ENCODE assay signal across 2 cellular contexts in genomic region chr1:76054357-76054756, GRCh38.
TF ChIP-seq lines count a peak whose summit lies in the region.

No MANE protein-coding gene starts in this region.

TF ChIP-seq in GM23338, 12 proteins besides CTCF, POLR2A, EP300 and RAD21:
- TF ChIP-seq NANOG (IDR thresholded peaks at IDR 0.05; ENCODE audit: borderline replicate concordance): no peak
- no peak for TF ChIP-seq ZNF462 (CRISPR knock-in tag; IDR thresholded peaks at IDR 0.05)
- no peak for TF ChIP-seq EZH2phosphoT487 (IDR thresholded peaks at IDR 0.05; ENCODE audit: unreplicated experiment)
- no peak for TF ChIP-seq EZH2 (IDR thresholded peaks at IDR 0.05; ENCODE audit: low read depth, unreplicated experiment)
- no peak for TF ChIP-seq POLR2AphosphoS5 (IDR thresholded peaks at IDR 0.05; ENCODE audit: low read depth)
- TF ChIP-seq STAT1 (IDR thresholded peaks at IDR 0.05; ENCODE audit: unreplicated experiment): no peak
- no peak for TF ChIP-seq REST (IDR thresholded peaks at IDR 0.05; ENCODE audit: unreplicated experiment)
- no peak for TF ChIP-seq CREB1 (CRISPR knock-in tag; IDR thresholded peaks at IDR 0.05; ENCODE audit: low read depth)
- TF ChIP-seq ZNF331 (CRISPR knock-in tag; IDR thresholded peaks at IDR 0.05; ENCODE audit: low read depth): no peak
- no peak for TF ChIP-seq JUNB (IDR thresholded peaks at IDR 0.05; ENCODE audit: unreplicated experiment)
- no peak for TF ChIP-seq ETS1 (IDR thresholded peaks at IDR 0.05)

TF ChIP-seq in SK-N-SH, 30 proteins besides CTCF, POLR2A, EP300 and RAD21:
- TF ChIP-seq NRF1 (IDR thresholded peaks at IDR 0.05; ENCODE audit: low read depth, low read length) (no peak), CHD2 (IDR thresholded peaks at IDR 0.05; ENCODE audit: low read length, partially characterized antibody) (no peak), MEF2A (IDR thresholded peaks at IDR 0.05; ENCODE audit: borderline replicate concordance, low read depth) (no peak), MXI1 (IDR thresholded peaks at IDR 0.05; ENCODE audit: low read depth, low read length) (no peak), EZH2phosphoT487 (IDR thresholded peaks at IDR 0.05; ENCODE audit: borderline replicate concordance, low read depth) (no peak), PBX3 (IDR thresholded peaks at IDR 0.05) (peak; percentile 80), MAX (IDR thresholded peaks at IDR 0.05; ENCODE audit: low read depth) (no peak), FOXJ3 (CRISPR knock-in tag; IDR thresholded peaks at IDR 0.05) (no peak), ELF1 (IDR thresholded peaks at IDR 0.05) (no peak), RXRA (IDR thresholded peaks at IDR 0.05; ENCODE audit: borderline replicate concordance, low read depth) (no peak), USF2 (IDR thresholded peaks at IDR 0.05; ENCODE audit: borderline replicate concordance, low read depth, low read length) (no peak), RFX5 (IDR thresholded peaks at IDR 0.05; ENCODE audit: low read length) (no peak), TAF1 (IDR thresholded peaks at IDR 0.05; ENCODE audit: borderline replicate concordance, low read depth, low read length) (no peak), TCF12 (IDR thresholded peaks at IDR 0.05) (peak; percentile 88), SIN3A (IDR thresholded peaks at IDR 0.05; ENCODE audit: borderline replicate concordance, low read depth, low read length) (no peak), GABPA (IDR thresholded peaks at IDR 0.05; ENCODE audit: low read depth) (no peak), ZBTB33 (IDR thresholded peaks at IDR 0.05; ENCODE audit: borderline replicate concordance, low read depth) (no peak), IRF3 (IDR thresholded peaks at IDR 0.05; ENCODE audit: low read depth, low read length) (no peak), FOXM1 (IDR thresholded peaks at IDR 0.05; ENCODE audit: low read depth) (0 out of 2 replicates have a peak, but pooled peaks have one; percentile 44), POLR2AphosphoS5 (IDR thresholded peaks at IDR 0.05; ENCODE audit: low read depth, low read length) (peak; percentile 51; the same call in 1 of the 2 replicates), GATA2 (CRISPR knock-in tag; IDR thresholded peaks at IDR 0.05) (no peak; the same call in 1 of the 2 replicates), JUND (IDR thresholded peaks at IDR 0.05) (no peak), FOSL2 (IDR thresholded peaks at IDR 0.05; ENCODE audit: borderline replicate concordance, low read depth) (no peak), REST (IDR thresholded peaks at IDR 0.05; ENCODE audit: low read depth, low read length) (no peak), YY1 (IDR thresholded peaks at IDR 0.05; ENCODE audit: low read depth) (no peak), USF1 (IDR thresholded peaks at IDR 0.05; ENCODE audit: borderline replicate concordance, low read depth) (no peak), RCOR1 (IDR thresholded peaks at IDR 0.05; ENCODE audit: low read length) (peak; percentile 45; the same call in 1 of the 2 replicates), TEAD4 (IDR thresholded peaks at IDR 0.05; ENCODE audit: borderline replicate concordance, insufficient read depth) (peak; percentile 59; the same call in 1 of the 2 replicates), SMC3 (IDR thresholded peaks at IDR 0.05; ENCODE audit: low read depth, low read length) (no peak), NFIC (IDR thresholded peaks at IDR 0.05; ENCODE audit: borderline replicate concordance) (peak; percentile 32; the same call in 1 of the 2 replicates)
